Comparison of ENCODE assay signal across 6 cellular contexts in genomic region chr16:668519-669171, GRCh38. TPM values are rescaled to one million over a fixed set of nuclear protein-coding genes. Genes with fewer than 3 reads are reported as not detected.
A peak's percentile ranks its signal among the peaks of the same experiment; 100 is the strongest.
DNase-seq lines count a peak whose midpoint lies in the region; ATAC-seq and TF ChIP-seq lines count a peak whose summit lies in the region.

No MANE protein-coding gene starts in this region.

- H3K14ac ChIP-seq in trophoblast cell (ENCODE audit: low read length), result peak overlapping the region; percentile 90

- H3K9me3 ChIP-seq in trophoblast cell (ENCODE audit: insufficient read depth, low read depth, low read length), result no peaks in the 10 kb centered on the region

- no peak for ATAC-seq in HG03571 (IDR thresholded peaks at IDR 0.05; ENCODE audit: unreplicated experiment)

- no peaks in the 10 kb centered on the region for H3K27me3 Mint-ChIP-seq in activated CD4-positive, alpha-beta T cell treated with anti-CD3 and anti-CD28 coated beads, Interleukin-2, amount 10 ng/mL, durations not matched to agents 24 days and 14 days

- peak overlapping the region; percentile 87 for H4K8ac ChIP-seq in trophoblast cell (ENCODE audit: low read depth, low read length)

- H3K36me3 ChIP-seq in trophoblast cell (ENCODE audit: control insufficient read depth in 1 of 2, insufficient read depth in 2 of 2, low read length in 2 of 2), result peaks cover 48% of the 10 kb centered on the region in 2 experiments

- intact Hi-C loops in activated CD4-positive, alpha-beta T cell treated with anti-CD3 and anti-CD28 coated beads, Interleukin-2, amount 10 ng/mL, durations not matched to agents 24 days and 14 days (cut with micrococcal nuclease), result loop anchor here (1.0 to 10.0 kb wide), 2 partner anchors 11 to 104 kb away; partner anchors contain the start of genes NHLRC4, PIGQ and PRR35

- H3K27ac ChIP-seq in coronary artery (peak overlapping the region; percentile 77 to 96), trophoblast cell (ENCODE audit: low read depth, low read length) (no peak overlapping the region)

- H3K4me2 ChIP-seq in trophoblast cell (ENCODE audit: low read length), result peak overlapping the region; percentile 67

- peaks cover 5% of the 10 kb centered on the region for H3K79me1 ChIP-seq in trophoblast cell (ENCODE audit: low read length)

- no peak overlapping the region for H3K23ac ChIP-seq in trophoblast cell (ENCODE audit: low read length)

- no peaks in the 10 kb centered on the region for H3K27me3 ChIP-seq in trophoblast cell (ENCODE audit: insufficient read depth, low read length)

- peak overlapping the region; percentile 51 for H2BK5ac ChIP-seq in trophoblast cell (ENCODE audit: low read depth, low read length, poor library complexity)

- H2BK120ac ChIP-seq in trophoblast cell (ENCODE audit: insufficient read depth, low read length, poor library complexity), result peak overlapping the region; percentile 87

- peaks cover 8% of the 10 kb centered on the region for H3K79me2 ChIP-seq in trophoblast cell (ENCODE audit: control insufficient read depth, insufficient read depth, low read length, poor library complexity)

- H4K12ac ChIP-seq in trophoblast cell (ENCODE audit: low read depth, low read length), result peak overlapping the region; percentile 85

- H4K91ac ChIP-seq in trophoblast cell (ENCODE audit: low read depth, low read length), result peak overlapping the region; percentile 93

- no peak overlapping the region for H2BK12ac ChIP-seq in trophoblast cell (ENCODE audit: low read length)

- H3K18ac ChIP-seq in trophoblast cell (ENCODE audit: low read length), result peak overlapping the region; percentile 77

- peaks cover 4% of the 10 kb centered on the region for H3K4me1 Mint-ChIP-seq in activated CD4-positive, alpha-beta T cell treated with anti-CD3 and anti-CD28 coated beads, Interleukin-2, amount 10 ng/mL, durations not matched to agents 24 days and 14 days

- peak overlapping the region; percentile 90 for H3K9ac ChIP-seq in trophoblast cell (ENCODE audit: low read length)

- H3K9me3 Mint-ChIP-seq in activated CD4-positive, alpha-beta T cell treated with anti-CD3 and anti-CD28 coated beads, Interleukin-2, amount 10 ng/mL, durations not matched to agents 24 days and 14 days, result no peaks in the 10 kb centered on the region

- TF ChIP-seq CTCF in coronary artery (IDR thresholded peaks at IDR 0.05), result no peak

- peak overlapping the region; percentile 91 for H2AK5ac ChIP-seq in trophoblast cell (ENCODE audit: low read length)

- peak overlapping the region; percentile 61 for H2AFZ ChIP-seq in trophoblast cell (ENCODE audit: insufficient read depth, low read length, poor library complexity)

- peak; percentile 72 for DNase-seq in activated CD4-positive, alpha-beta T cell treated with anti-CD3 and anti-CD28 coated beads, Interleukin-2, amount 10 ng/mL, durations not matched to agents 24 days and 14 days
- no peak for DNase-seq in activated CD4-positive, alpha-beta T cell treated with anti-CD3 and anti-CD28 coated beads for 1 hour
- DNase-seq in coronary artery (ENCODE audit: low spot score) (no peak), trophoblast cell (peak in 1 of 2 donors; percentile 28), NK-92 (lab: John Stamatoyannopoulos, UW; ENCODE audit: unreplicated experiment) (no peak)

- H3K4me1 ChIP-seq in trophoblast cell (ENCODE audit: control insufficient read depth in 1 of 2, insufficient read depth in 2 of 2, low read length in 2 of 2), result peaks cover 7% of the 10 kb centered on the region in 2 experiments

- H3K4me3 Mint-ChIP-seq in activated CD4-positive, alpha-beta T cell treated with anti-CD3 and anti-CD28 coated beads, Interleukin-2, amount 10 ng/mL, durations not matched to agents 24 days and 14 days, result peak overlapping the region; percentile 84

- no CpG with 5 or more reads among the region's 50 CpGs for WGBS in trophoblast cell (ENCODE audit: extremely low coverage, insufficient coverage, insufficient read length)

- peaks cover 20% of the 10 kb centered on the region for H3K36me3 Mint-ChIP-seq in activated CD4-positive, alpha-beta T cell treated with anti-CD3 and anti-CD28 coated beads, Interleukin-2, amount 10 ng/mL, durations not matched to agents 24 days and 14 days (ENCODE audit: low read depth)

- H3K27ac Mint-ChIP-seq in activated CD4-positive, alpha-beta T cell treated with anti-CD3 and anti-CD28 coated beads, Interleukin-2, amount 10 ng/mL, durations not matched to agents 24 days and 14 days, result peak overlapping the region; percentile 76

- peak overlapping the region; percentile 97 for H3K4ac ChIP-seq in trophoblast cell (ENCODE audit: low read depth, low read length)

- peak overlapping the region; percentile 96 for H3K4me3 ChIP-seq in coronary artery
- peak overlapping the region; percentile 98 for H3K4me3 ChIP-seq in trophoblast cell (ENCODE audit: low read depth, low read length)

RNA-seq across cellular contexts. Expression of gene RHOT2, which starts 0.7 kb away (rescaled TPM):
- total RNA-seq in activated CD4-positive, alpha-beta T cell treated with anti-CD3 and anti-CD28 coated beads, Interleukin-2, amount 10 ng/mL, durations not matched to agents 24 days and 14 days, result 172 and 183 TPM in 2 replicates
- polyA plus RNA-seq in trophoblast cell (2013), result 74.5 and 75.8 TPM in 2 replicates

RNA-seq across cellular contexts. Expression of gene RHBDL1, which starts 6.8 kb away (rescaled TPM):
- 1.1 and 1.2 TPM in 2 replicates for total RNA-seq in activated CD4-positive, alpha-beta T cell treated with anti-CD3 and anti-CD28 coated beads, Interleukin-2, amount 10 ng/mL, durations not matched to agents 24 days and 14 days
- 1.3 TPM in 2 replicates for polyA plus RNA-seq in trophoblast cell (2013)

RNA-seq across cellular contexts. Expression of gene STUB1, which starts 11.6 kb away (rescaled TPM):
- 90.2 and 93.8 TPM in 2 replicates for total RNA-seq in activated CD4-positive, alpha-beta T cell treated with anti-CD3 and anti-CD28 coated beads, Interleukin-2, amount 10 ng/mL, durations not matched to agents 24 days and 14 days
- polyA plus RNA-seq in trophoblast cell (2013), result 96.7 and 97.1 TPM in 2 replicates

RNA-seq across cellular contexts. Expression of gene JMJD8, which starts 15.5 kb away (rescaled TPM):
- 60.3 and 61.1 TPM in 2 replicates for total RNA-seq in activated CD4-positive, alpha-beta T cell treated with anti-CD3 and anti-CD28 coated beads, Interleukin-2, amount 10 ng/mL, durations not matched to agents 24 days and 14 days
- 38.3 and 39.8 TPM in 2 replicates for polyA plus RNA-seq in trophoblast cell (2013)

RNA-seq across cellular contexts. Expression of gene WDR90, which starts 19.5 kb away (rescaled TPM):
- total RNA-seq in activated CD4-positive, alpha-beta T cell treated with anti-CD3 and anti-CD28 coated beads, Interleukin-2, amount 10 ng/mL, durations not matched to agents 24 days and 14 days, result 99.9 and 111 TPM in 2 replicates
- polyA plus RNA-seq in trophoblast cell (2013), result 12.2 and 12.5 TPM in 2 replicates
